Comparison of ENCODE assay signal across 7 cellular contexts in genomic region chr1:240164742-240165141, GRCh38.
"Had no signal": no experiment of that assay in that cellular context is flagged by ENCODE, and none has a peak within 500 bp of the region (broad histone marks: within the 10 kb centered on the region; RNA-seq: fewer than 3 reads in every experiment).

No MANE protein-coding gene starts in this region.

- H3K9me3 ChIP-seq: HAP-1 had no signal

- H3K27ac ChIP-seq: GM23248 had no signal

- H3K9ac ChIP-seq: GM23248 had no signal

- DNase-seq: GM23248, GOT3, H7, IMR-90, KG1 had no signal

- H3K4me1 ChIP-seq: HAP-1 had no signal

- H3K4me3 ChIP-seq: GM23248, HAP-1, K562 had no signal

- H3K36me3 ChIP-seq: HAP-1 had no signal
